ENCODE assay signal across 9 cellular contexts in genomic region chr1:169348356-169349036, GRCh38. TPM values are rescaled to one million over a fixed set of nuclear protein-coding genes. Genes with fewer than 3 reads are reported as not detected.
A peak's percentile ranks its signal among the peaks of the same experiment; 100 is the strongest.
DNase-seq lines count a peak whose midpoint lies in the region; ATAC-seq and TF ChIP-seq lines count a peak whose summit lies in the region.
"Had no signal": no experiment of that assay in that cellular context is flagged by ENCODE, and none has a peak within 500 bp of the region (broad histone marks: within the 10 kb centered on the region; RNA-seq: fewer than 3 reads in every experiment).

No MANE protein-coding gene starts in this region.

- no peaks in the 10 kb centered on the region for H4K20me1 ChIP-seq in OCI-LY1 (ENCODE audit: insufficient read depth, low read length)

- BruUV-seq in Calu3 (replicated peaks; lab: Mats Ljungman, UMichigan), result no TSS peak

- H3K36me3 Mint-ChIP-seq in Calu3 (ENCODE audit: insufficient read depth, unreplicated experiment), result no peaks in the 10 kb centered on the region

- H3K79me2 ChIP-seq in OCI-LY1 (ENCODE audit: insufficient read depth, low read length), result no peaks in the 10 kb centered on the region

- H3K4me3 Mint-ChIP-seq in Calu3 (ENCODE audit: low read depth, unreplicated experiment), result no peak overlapping the region
- H3K4me3 Mint-ChIP-seq: T-helper 1 cell treated with Interleukin-12 subunit alpha and Interleukin-12 subunit beta and Interleukin-4 antibody, amounts not matched to agents 30 μg/mL and 1 μg/mL, for 36 hours had no signal

- H3K36me3 ChIP-seq in HEK293 (ENCODE audit: control insufficient read depth in 2 of 2, insufficient read depth in 1 of 2, low read length in 2 of 2) (no peaks in the 10 kb centered on the region), OCI-LY1 (ENCODE audit: insufficient read depth, low read length) (no peaks in the 10 kb centered on the region), aorta (ENCODE audit: control insufficient read depth in 1 of 2, insufficient read depth in 2 of 2, low read length in 1 of 2) (peaks cover 0 to 2% of the 10 kb centered on the region in 2 donors), MG63 (no peaks in the 10 kb centered on the region)

- no peak overlapping the region for H3K27ac Mint-ChIP-seq in Calu3 (ENCODE audit: unreplicated experiment)
- H3K27ac Mint-ChIP-seq: T-helper 1 cell treated with Interleukin-12 subunit alpha and Interleukin-12 subunit beta and Interleukin-4 antibody, amounts not matched to agents 30 μg/mL and 1 μg/mL, for 36 hours had no signal

- no peak overlapping the region for H3K4me3 ChIP-seq in HEK293 (ENCODE audit: low read depth, low read length)
- no peak overlapping the region for H3K4me3 ChIP-seq in OCI-LY1 (ENCODE audit: low read depth, low read length, poor library complexity, severe bottlenecking)
- H3K4me3 ChIP-seq in coronary artery, result no peak overlapping the region
- no peak overlapping the region for H3K4me3 ChIP-seq in aorta (ENCODE audit: low read length in 2 of 2)
- no peak overlapping the region for H3K4me3 ChIP-seq in MG63

- peak; percentile 59 for TF ChIP-seq CTCF in Calu3 (IDR thresholded peaks at IDR 0.05; ENCODE audit: unreplicated experiment)
- peak; percentile 51; the same call in 1 of the 2 replicates for TF ChIP-seq CTCF in HEK293 (tag by site-specific recombination; IDR thresholded peaks at IDR 0.05)
- peak; percentile 86 for TF ChIP-seq CTCF in OCI-LY1 (IDR thresholded peaks at IDR 0.05; ENCODE audit: low read length)
- peak; percentile 79 for TF ChIP-seq CTCF in coronary artery (IDR thresholded peaks at IDR 0.05)

- WGBS in aorta, 2 donors, result 43 to 46% methylated on average over 5 of the region's 5 CpGs

- no peaks in the 10 kb centered on the region for H3F3A ChIP-seq in OCI-LY1 (ENCODE audit: insufficient read depth, low read length)

- no peaks in the 10 kb centered on the region for H3K9me3 Mint-ChIP-seq in Calu3 (ENCODE audit: low read depth, unreplicated experiment)
- H3K9me3 Mint-ChIP-seq: T-helper 1 cell treated with Interleukin-12 subunit alpha and Interleukin-12 subunit beta and Interleukin-4 antibody, amounts not matched to agents 30 μg/mL and 1 μg/mL, for 36 hours had no signal

- POLR2A ChIA-PET in HEK293 (lab: Yijun Ruan, JAX), result interaction anchor here (0.6 to 1.1 kb wide), 3 partner anchors 369 to 745 kb away, joined by 3 to 5 read pairs (median 4); no protein-coding TSS in a partner anchor

- no peak for ATAC-seq in aorta (ENCODE audit: low FRiP score)
- ATAC-seq in HG03039 (IDR thresholded peaks at IDR 0.05; ENCODE audit: unreplicated experiment), result no peak

- DNase-seq in Calu3 (peak; percentile 46), coronary artery (ENCODE audit: low spot score) (no peak), mucosa of gallbladder (ENCODE audit: low spot score) (peak; percentile 46), aorta (no peak), MG63 (no peak)

- H3K4me2 ChIP-seq in OCI-LY1 (ENCODE audit: low read length), result no peak overlapping the region

- no peak overlapping the region for H2AFZ ChIP-seq in OCI-LY1 (ENCODE audit: low read length)

- H3K9ac ChIP-seq in OCI-LY1 (ENCODE audit: low read length), result no peak overlapping the region

- intact Hi-C loops in Calu3 (cut with micrococcal nuclease; ENCODE audit: unreplicated experiment) (loop anchor here (1.0 to 10.0 kb wide), 9 partner anchors 78 to 1004 kb away; no protein-coding TSS in a partner anchor), aorta (cut with DNase I) (loop anchor here (2.0 to 10.0 kb wide), 4 partner anchors 244 to 1006 kb away; partner anchors contain the start of gene ATP1B1 (in 1 of the 2))

- CTCF ChIA-PET in Calu3 (lab: Charles Lee) (interaction anchor here (0.6 to 5.5 kb wide), 17 partner anchors 19 to 1006 kb away, joined by 3 to 51 read pairs (median 4); partner anchors contain the start of genes BLZF1 and NME7), HEK293 (lab: Yijun Ruan, JAX) (interaction anchor here (0.6 to 6.6 kb wide), 42 partner anchors 10 to 1861 kb away, joined by 3 to 72 read pairs (median 3); partner anchors contain the start of gene NME7)

- H3K9me3 ChIP-seq in HEK293 (ENCODE audit: control insufficient read depth, insufficient read depth, low read depth, low read length) (no peaks in the 10 kb centered on the region), OCI-LY1 (ENCODE audit: low read length) (no peaks in the 10 kb centered on the region), aorta (ENCODE audit: control insufficient read depth, low read length) (no peaks in the 10 kb centered on the region), MG63 (peaks cover 4% of the 10 kb centered on the region)

- H3K9me2 ChIP-seq in OCI-LY1 (ENCODE audit: low read depth, low read length), result no peaks in the 10 kb centered on the region

- H3K4me1 Mint-ChIP-seq in Calu3 (ENCODE audit: low read depth, unreplicated experiment), result peaks cover 13% of the 10 kb centered on the region

- H3K4me1 ChIP-seq in HEK293 (ENCODE audit: control insufficient read depth, insufficient read depth, low read length) (no peaks in the 10 kb centered on the region), OCI-LY1 (ENCODE audit: insufficient read depth, low read length, severe bottlenecking) (no peaks in the 10 kb centered on the region), aorta (ENCODE audit: control insufficient read depth in 1 of 2, insufficient read depth in 2 of 2, low read length in 2 of 2) (no peaks in the 10 kb centered on the region)

- H3K27me3 Mint-ChIP-seq in Calu3 (ENCODE audit: unreplicated experiment), result no peaks in the 10 kb centered on the region

- H3K27me3 ChIP-seq in OCI-LY1 (ENCODE audit: insufficient read depth, low read length) (no peaks in the 10 kb centered on the region), aorta (ENCODE audit: control insufficient read depth in 1 of 2, insufficient read depth in 2 of 2, low read length in 1 of 2) (no peaks in the 10 kb centered on the region), MG63 (no peaks in the 10 kb centered on the region)

- H3K27ac ChIP-seq in HEK293 (ENCODE audit: extremely low read depth, low read depth, low read length) (no peak overlapping the region), OCI-LY1 (ENCODE audit: low read depth, low read length, poor library complexity, severe bottlenecking) (no peak overlapping the region), coronary artery (no peak overlapping the region), aorta (ENCODE audit: low read depth in 1 of 2, low read length in 2 of 2) (no peak overlapping the region)

TF ChIP-seq in HEK293, 187 proteins besides CTCF, POLR2A, EP300 and RAD21 (continues in another document):
- TF ChIP-seq ZNF558 (tag by site-specific recombination; IDR thresholded peaks at IDR 0.05) (no peak), ZNF157 (tag by site-specific recombination; IDR thresholded peaks at IDR 0.05) (no peak), REPIN1 (tag by site-specific recombination; IDR thresholded peaks at IDR 0.05; ENCODE audit: low read depth) (no peak), TCF7L2 (IDR thresholded peaks at IDR 0.05; ENCODE audit: borderline replicate concordance, low read depth, low read length) (no peak), ZNF549 (tag by site-specific recombination; IDR thresholded peaks at IDR 0.05) (no peak), PATZ1 (tag by site-specific recombination; IDR thresholded peaks at IDR 0.05) (no peak), ZNF211 (tag by site-specific recombination; IDR thresholded peaks at IDR 0.05; ENCODE audit: low read depth) (no peak), ZNF701 (tag by site-specific recombination; IDR thresholded peaks at IDR 0.05) (no peak)
- TF ChIP-seq, protein P1, sequence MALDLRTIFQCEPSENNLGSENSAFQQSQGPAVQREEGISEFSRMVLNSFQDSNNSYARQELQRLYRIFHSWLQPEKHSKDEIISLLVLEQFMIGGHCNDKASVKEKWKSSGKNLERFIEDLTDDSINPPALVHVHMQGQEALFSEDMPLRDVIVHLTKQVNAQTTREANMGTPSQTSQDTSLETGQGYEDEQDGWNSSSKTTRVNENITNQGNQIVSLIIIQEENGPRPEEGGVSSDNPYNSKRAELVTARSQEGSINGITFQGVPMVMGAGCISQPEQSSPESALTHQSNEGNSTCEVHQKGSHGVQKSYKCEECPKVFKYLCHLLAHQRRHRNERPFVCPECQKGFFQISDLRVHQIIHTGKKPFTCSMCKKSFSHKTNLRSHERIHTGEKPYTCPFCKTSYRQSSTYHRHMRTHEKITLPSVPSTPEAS (tag by site-specific recombination; IDR thresholded peaks at IDR 0.05), result no peak
- TF ChIP-seq, protein P2, sequence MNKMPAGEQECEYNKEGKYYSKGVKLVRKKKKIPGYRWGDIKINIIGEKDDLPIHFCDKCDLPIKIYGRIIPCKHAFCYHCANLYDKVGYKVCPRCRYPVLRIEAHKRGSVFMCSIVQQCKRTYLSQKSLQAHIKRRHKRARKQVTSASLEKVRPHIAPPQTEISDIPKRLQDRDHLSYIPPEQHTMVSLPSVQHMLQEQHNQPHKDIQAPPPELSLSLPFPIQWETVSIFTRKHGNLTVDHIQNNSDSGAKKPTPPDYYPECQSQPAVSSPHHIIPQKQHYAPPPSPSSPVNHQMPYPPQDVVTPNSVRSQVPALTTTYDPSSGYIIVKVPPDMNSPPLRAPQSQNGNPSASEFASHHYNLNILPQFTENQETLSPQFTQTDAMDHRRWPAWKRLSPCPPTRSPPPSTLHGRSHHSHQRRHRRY (tag by site-specific recombination; IDR thresholded peaks at IDR 0.05), result no peak

RNA-seq across cellular contexts. Expression of gene NME7, which starts 19.1 kb away (rescaled TPM):
- total RNA-seq in Calu3 (2022), result 25.2 and 33.2 TPM in 2 replicates
- 18.0 TPM for total RNA-seq in mucosa of gallbladder
- total RNA-seq in aorta, result 10 to 100 TPM; 13.3 to 23.5 TPM
- 10 to 100 TPM; 14.7 to 20.7 TPM for polyA plus RNA-seq in aorta
- total RNA-seq in MG63 (2014; rRNA removed; shearing (Covaris generic); ENCODE audit: low replicate concordance), result 10.0 and 18.6 TPM in 2 replicates

RNA-seq across cellular contexts. Expression of gene BLZF1, which starts 19.5 kb away (rescaled TPM):
- total RNA-seq in Calu3 (2022), result 45.7 and 55.5 TPM in 2 replicates
- total RNA-seq in mucosa of gallbladder, result 32.0 TPM
- total RNA-seq in aorta, result 10 to 100 TPM; 26.7 to 27.3 TPM
- 10 to 100 TPM; 14.9 to 26.5 TPM for polyA plus RNA-seq in aorta
- total RNA-seq in MG63 (2014; rRNA removed; shearing (Covaris generic); ENCODE audit: low replicate concordance), result 33.2 and 36.4 TPM in 2 replicates

Comparison
In these comparisons a context has a peak if more than half of its experiments do, and no peak if none do; other contexts are left out.
1. DNase-seq: peak in Calu3 (single experiment) and mucosa of gallbladder (single experiment); none in coronary artery (single experiment), aorta (0 of 2) and MG63 (single experiment).
2. Peak in every context shown above with its lines, with median percentiles within 50 percentile points of each other: CTCF ChIP-seq.